ENCODE assay signal across 8 cellular contexts in the genomic region with DNA sequence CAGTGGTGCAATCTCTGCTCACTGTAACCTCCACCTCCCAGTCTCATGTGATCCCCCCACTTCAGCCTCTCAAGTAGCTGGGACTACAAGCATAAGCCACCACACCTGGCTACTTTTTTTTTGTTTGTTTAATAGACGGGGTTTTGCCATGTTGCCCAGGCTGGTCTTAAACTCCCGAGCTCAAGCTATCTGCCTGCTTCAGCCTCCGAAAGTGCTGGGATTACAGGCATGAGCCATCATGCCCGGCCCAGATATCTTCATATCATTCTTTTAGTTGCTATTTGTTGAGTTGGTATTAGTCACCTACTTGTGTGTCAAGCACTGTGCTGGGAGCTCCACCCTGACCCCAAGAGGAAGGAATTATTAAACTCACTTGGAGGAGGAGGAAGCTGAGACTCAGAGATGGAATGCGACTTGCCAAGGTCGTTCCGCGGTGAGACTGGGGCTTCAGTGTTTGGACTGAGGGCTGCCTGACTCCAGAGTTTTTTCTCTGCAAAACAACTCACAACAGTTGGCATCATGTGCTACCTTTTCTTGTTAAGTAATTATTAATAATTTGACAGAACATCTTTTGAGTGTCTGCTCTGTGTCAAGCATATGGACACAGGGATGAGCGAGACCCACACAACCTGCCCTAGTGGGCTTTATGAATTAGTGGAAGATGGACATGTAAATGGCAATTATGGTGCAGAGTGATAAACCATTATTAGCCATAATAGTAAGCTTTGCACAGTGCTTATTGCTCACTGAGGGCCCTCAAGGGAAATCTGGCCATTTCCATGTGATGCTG.
DNase-seq lines count a peak whose midpoint lies in the region; ATAC-seq and TF ChIP-seq lines count a peak whose summit lies in the region.

No MANE protein-coding gene starts in this region.

- CTCF ChIA-PET in activated CD8-positive, alpha-beta memory T cell treated with anti-CD3 and anti-CD28 coated beads, Interleukin-2, amount 10 ng/mL, durations not matched to agents 7 days and 5 days (lab: Charles Lee) = no interaction called here

- no peak overlapping the region for H3K27ac Mint-ChIP-seq in activated CD8-positive, alpha-beta memory T cell treated with anti-CD3 and anti-CD28 coated beads, Interleukin-2, amount 10 ng/mL, durations not matched to agents 7 days and 5 days

- no peak overlapping the region for H3K4me3 Mint-ChIP-seq in activated CD8-positive, alpha-beta memory T cell treated with anti-CD3 and anti-CD28 coated beads, Interleukin-2, amount 10 ng/mL, durations not matched to agents 7 days and 5 days

- peak; percentile 28 for TF ChIP-seq CTCF in astrocyte of the cerebellum (IDR thresholded peaks at IDR 0.05; ENCODE audit: low read depth, low read length, missing control alignments)
- TF ChIP-seq CTCF in upper lobe of left lung (IDR thresholded peaks at IDR 0.05) = peak in 5 of 6 experiments; percentile 37 to 64 (median 49)

- H3K4me1 ChIP-seq in upper lobe of left lung = peaks cover 18 to 25% (median 22%) of the 10 kb centered on the region in 4 donors

- H3K27me3 ChIP-seq in upper lobe of left lung = no peaks in the 10 kb centered on the region

- no peaks in the 10 kb centered on the region for H3K9me3 ChIP-seq in upper lobe of left lung

- peaks cover 7% of the 10 kb centered on the region for H3K27me3 Mint-ChIP-seq in activated CD8-positive, alpha-beta memory T cell treated with anti-CD3 and anti-CD28 coated beads, Interleukin-2, amount 10 ng/mL, durations not matched to agents 7 days and 5 days

- ATAC-seq in upper lobe of left lung (ENCODE audit: low FRiP score in 2 of 2) (peak; percentile 87 to 89), HG02981 (IDR thresholded peaks at IDR 0.05; ENCODE audit: unreplicated experiment) (no peak)
- no peak for ATAC-seq in activated CD8-positive, alpha-beta memory T cell treated with anti-CD3 and anti-CD28 coated beads, Interleukin-2, amount 10 ng/mL, durations not matched to agents 7 days and 5 days

- H3K36me3 Mint-ChIP-seq in activated CD8-positive, alpha-beta memory T cell treated with anti-CD3 and anti-CD28 coated beads, Interleukin-2, amount 10 ng/mL, durations not matched to agents 7 days and 5 days = no peaks in the 10 kb centered on the region

- no peaks in the 10 kb centered on the region for H3K36me3 ChIP-seq in upper lobe of left lung

- peaks cover 9% of the 10 kb centered on the region for H3K4me1 Mint-ChIP-seq in activated CD8-positive, alpha-beta memory T cell treated with anti-CD3 and anti-CD28 coated beads, Interleukin-2, amount 10 ng/mL, durations not matched to agents 7 days and 5 days

- TF ChIP-seq POLR2A in upper lobe of left lung (IDR thresholded peaks at IDR 0.05) = no peak

- H3K4me3 ChIP-seq in astrocyte of the cerebellum (ENCODE audit: low read depth, low read length) (no peak overlapping the region), upper lobe of left lung (no peak overlapping the region)

- WGBS in upper lobe of left lung, 2 donors = 30 to 43% methylated on average over 9 of the region's 9 CpGs

- no peak for TF ChIP-seq EP300 in upper lobe of left lung (IDR thresholded peaks at IDR 0.05)

- no peaks in the 10 kb centered on the region for H3K9me3 Mint-ChIP-seq in activated CD8-positive, alpha-beta memory T cell treated with anti-CD3 and anti-CD28 coated beads, Interleukin-2, amount 10 ng/mL, durations not matched to agents 7 days and 5 days (ENCODE audit: low read depth)

- DNase-seq in NCI-H1105 treated with DMSO at 0.1 percent for 48 hours (lab: John Stamatoyannopoulos, UW) (peak; percentile 3), NCI-H1105 (lab: John Stamatoyannopoulos, UW) (no peak), astrocyte of the cerebellum (ENCODE audit: low read depth) (peak; percentile 23), iPS-NIHi7 (ENCODE audit: extremely low spot score) (peak; percentile 78), upper lobe of left lung (peak in 1 of 2 donors; percentile 76), C1 segment of cervical spinal cord (lab: John Stamatoyannopoulos, UW) (no peak)
- DNase-seq in activated CD8-positive, alpha-beta memory T cell treated with anti-CD3 and anti-CD28 coated beads, Interleukin-2, amount 10 ng/mL, durations not matched to agents 7 days and 5 days = no peak

- in situ Hi-C loops in astrocyte of the cerebellum (cut with HindIII; ENCODE audit: low sequenced_read_pairs) = no loop called here

- H3K27ac ChIP-seq in upper lobe of left lung = peak overlapping the region; percentile 49 to 77 (median 58)

Comparison
In these comparisons a context has a peak if more than half of its experiments do, and no peak if none do; other contexts are left out.
1. DNase-seq: peak in NCI-H1105 treated with DMSO at 0.1 percent for 48 hours (single experiment), astrocyte of the cerebellum (single experiment) and iPS-NIHi7 (single experiment); none in NCI-H1105 (single experiment), activated CD8-positive, alpha-beta memory T cell treated with anti-CD3 and anti-CD28 coated beads, Interleukin-2, amount 10 ng/mL, durations not matched to agents 7 days and 5 days (single experiment) and C1 segment of cervical spinal cord (0 of 14).
2. ATAC-seq: peak in upper lobe of left lung (2 of 2); none in HG02981 (single experiment) and activated CD8-positive, alpha-beta memory T cell treated with anti-CD3 and anti-CD28 coated beads, Interleukin-2, amount 10 ng/mL, durations not matched to agents 7 days and 5 days (single experiment).